Comparison of ENCODE assay signal across 8 cellular contexts in genomic region chr1:20786310-20787099, GRCh38. TPM values are rescaled to one million over a fixed set of nuclear protein-coding genes. Genes with fewer than 3 reads are reported as not detected.
A peak's percentile ranks its signal among the peaks of the same experiment; 100 is the strongest.
DNase-seq lines count a peak whose midpoint lies in the region; ATAC-seq lines count a peak whose summit lies in the region.

No MANE protein-coding gene starts in this region.

- peaks cover 15% of the 10 kb centered on the region; the same call in 1 of the 2 replicates for H3K36me3 ChIP-seq in BLaER1

- DNase-seq in NCI-H526 (lab: John Stamatoyannopoulos, UW): peak; percentile 66 to 94
- peak; percentile 95 for DNase-seq in activated CD4-positive, alpha-beta T cell treated with anti-CD3 and anti-CD28 coated beads, Interleukin-2, amount 10 ng/mL, durations not matched to agents 7 days and 5 days
- DNase-seq in cortex of kidney (lab: John Stamatoyannopoulos, UW): peak; percentile 57
- peak; percentile 97 for DNase-seq in left lobe of liver (ENCODE audit: low spot score)
- peak; percentile 97 for DNase-seq in stimulated activated CD4-positive, alpha-beta T cell treated with anti-CD3 and anti-CD28 coated beads, Interleukin-2, amount 100 ng/mL, for 24 hours

- H3K4me1 Mint-ChIP-seq in activated CD4-positive, alpha-beta T cell treated with anti-CD3 and anti-CD28 coated beads, Interleukin-2, amount 10 ng/mL, durations not matched to agents 7 days and 5 days: peaks cover 31% of the 10 kb centered on the region

- H3K9me3 Mint-ChIP-seq in activated CD4-positive, alpha-beta T cell treated with anti-CD3 and anti-CD28 coated beads, Interleukin-2, amount 10 ng/mL, durations not matched to agents 7 days and 5 days: no peaks in the 10 kb centered on the region

- H3K4me3 ChIP-seq in BLaER1: peak overlapping the region; percentile 89

- CTCF ChIA-PET in activated CD4-positive, alpha-beta T cell treated with anti-CD3 and anti-CD28 coated beads, Interleukin-2, amount 10 ng/mL, durations not matched to agents 7 days and 5 days (lab: Charles Lee): interaction anchor here (0.5 to 2.0 kb wide), 7 partner anchors 10 to 373 kb away, joined by 3 to 7 read pairs (median 4); no protein-coding TSS in a partner anchor

- peak overlapping the region; percentile 96 for H3K27ac ChIP-seq in BLaER1

- no peaks in the 10 kb centered on the region for H3K27me3 Mint-ChIP-seq in activated CD4-positive, alpha-beta T cell treated with anti-CD3 and anti-CD28 coated beads, Interleukin-2, amount 10 ng/mL, durations not matched to agents 7 days and 5 days

- peak overlapping the region; percentile 92 for H3K4me2 ChIP-seq in BLaER1

- POLR2A ChIA-PET in activated CD4-positive, alpha-beta T cell treated with anti-CD3 and anti-CD28 coated beads, Interleukin-2, amount 10 ng/mL, durations not matched to agents 7 days and 5 days (lab: Charles Lee): interaction anchor here (0.8 to 1.2 kb wide), 2 partner anchors 17 to 125 kb away, joined by 3 to 4 read pairs; partner anchors contain the start of gene DDOST

- peaks cover 14% of the 10 kb centered on the region for H3K36me3 Mint-ChIP-seq in activated CD4-positive, alpha-beta T cell treated with anti-CD3 and anti-CD28 coated beads, Interleukin-2, amount 10 ng/mL, durations not matched to agents 7 days and 5 days (ENCODE audit: low read depth)

- H3K27me3 ChIP-seq in BLaER1: no peaks in the 10 kb centered on the region

- peak overlapping the region; percentile 99 for H3K27ac Mint-ChIP-seq in activated CD4-positive, alpha-beta T cell treated with anti-CD3 and anti-CD28 coated beads, Interleukin-2, amount 10 ng/mL, durations not matched to agents 7 days and 5 days

- peaks cover 36% of the 10 kb centered on the region for H3K4me1 ChIP-seq in BLaER1

- H3K9ac ChIP-seq in BLaER1: peak overlapping the region; percentile 97

- peaks cover 50% of the 10 kb centered on the region for H4K20me1 ChIP-seq in BLaER1

- ATAC-seq in GM19328 (IDR thresholded peaks at IDR 0.05; ENCODE audit: unreplicated experiment): peak; percentile 59
- peak; percentile 61 for ATAC-seq in HG03469 (IDR thresholded peaks at IDR 0.05; ENCODE audit: unreplicated experiment)
- ATAC-seq in left lobe of liver: peak; percentile 87

- H3K9me3 ChIP-seq in BLaER1: no peaks in the 10 kb centered on the region

- H3K4me3 Mint-ChIP-seq in activated CD4-positive, alpha-beta T cell treated with anti-CD3 and anti-CD28 coated beads, Interleukin-2, amount 10 ng/mL, durations not matched to agents 7 days and 5 days: peak overlapping the region; percentile 98

RNA-seq across cellular contexts. Expression of gene HP1BP3, which starts 0.6 kb away (rescaled TPM):
- total RNA-seq in activated CD4-positive, alpha-beta T cell treated with anti-CD3 and anti-CD28 coated beads, Interleukin-2, amount 10 ng/mL, durations not matched to agents 7 days and 5 days: 100 to 1,000 TPM; 369 to 407 TPM
- total RNA-seq in left lobe of liver: 71.9 TPM

RNA-seq across cellular contexts. Expression of gene SH2D5, which starts 54.0 kb away (rescaled TPM):
- not detected for total RNA-seq in activated CD4-positive, alpha-beta T cell treated with anti-CD3 and anti-CD28 coated beads, Interleukin-2, amount 10 ng/mL, durations not matched to agents 7 days and 5 days
- total RNA-seq in left lobe of liver: 0.30 TPM

Comparison
In these comparisons a context has a peak if more than half of its experiments do, and no peak if none do; other contexts are left out.
1. Peak in every context shown above with its lines: DNase-seq, ATAC-seq, H3K4me3 ChIP-seq and H3K27ac ChIP-seq.